ENCODE assay signal across 8 cellular contexts in genomic region chr17:40361925-40362695, GRCh38. TPM values are rescaled to one million over a fixed set of nuclear protein-coding genes. Genes with fewer than 3 reads are reported as not detected.
DNase-seq lines count a peak whose midpoint lies in the region; ATAC-seq, FAIRE-seq and TF ChIP-seq lines count a peak whose summit lies in the region.

No MANE protein-coding gene starts in this region.

- no peaks in the 10 kb centered on the region for H3K36me3 ChIP-seq in BLaER1
- H3K36me3 ChIP-seq in ascending aorta: no peaks in the 10 kb centered on the region
- H3K36me3 ChIP-seq in muscle layer of colon (ENCODE audit: insufficient read depth, low read length): no peaks in the 10 kb centered on the region

- intact Hi-C loops in ascending aorta (cut with DNase I): no loop called here

- no peak for TF ChIP-seq CTCF in ascending aorta (IDR thresholded peaks at IDR 0.05)
- no peak for TF ChIP-seq CTCF in GM10266 (IDR thresholded peaks at IDR 0.05; ENCODE audit: control insufficient read depth, insufficient read depth, low read depth, missing control alignments)

- H4K20me1 ChIP-seq in BLaER1: no peaks in the 10 kb centered on the region

- ATAC-seq in HG02885 (IDR thresholded peaks at IDR 0.05; ENCODE audit: poor library complexity, unreplicated experiment): peak; percentile 21

- H3K27me3 ChIP-seq in BLaER1 (peaks cover 25% of the 10 kb centered on the region), ascending aorta (no peaks in the 10 kb centered on the region), muscle layer of colon (ENCODE audit: control insufficient read depth in 1 of 2, insufficient read depth in 2 of 2, low read length in 2 of 2) (peaks cover 0 to 7% of the 10 kb centered on the region in 2 donors)

- H3K4me3 ChIP-seq in BLaER1 (peak overlapping the region; percentile 79), ascending aorta (peak overlapping the region; percentile 41 to 65), muscle layer of colon (ENCODE audit: low read depth in 1 of 2, low read length in 2 of 2) (peak overlapping the region; percentile 13 to 16)

- peak overlapping the region; percentile 100 for H3K4me2 ChIP-seq in BLaER1

- FAIRE-seq in GM19239 (lab: Jason Lieb, UNC): no peak

- no peaks in the 10 kb centered on the region for H3K9me3 ChIP-seq in BLaER1
- no peaks in the 10 kb centered on the region for H3K9me3 ChIP-seq in ascending aorta
- no peaks in the 10 kb centered on the region for H3K9me3 ChIP-seq in muscle layer of colon (ENCODE audit: low read length)

- H3K9ac ChIP-seq in BLaER1 (peak overlapping the region; percentile 79; the same call in 1 of the 2 replicates), muscle layer of colon (ENCODE audit: low read length) (no peak overlapping the region)

- H3K4me1 ChIP-seq in BLaER1: peaks cover 54% of the 10 kb centered on the region
- peaks cover 0 to 4% of the 10 kb centered on the region in 2 donors for H3K4me1 ChIP-seq in ascending aorta
- peaks cover 3% of the 10 kb centered on the region for H3K4me1 ChIP-seq in muscle layer of colon (ENCODE audit: insufficient read depth, low read length)

- DNase-seq in ascending aorta (ENCODE audit: low spot score in 2 of 2): no peak
- no peak for DNase-seq in anterior cingulate cortex (lab: John Stamatoyannopoulos, UW)
- no peak for DNase-seq in stimulated activated CD4-positive, alpha-beta T cell treated with anti-CD3 and anti-CD28 coated beads, Interleukin-1b, Interleukin-23, amount 100 ng/mL, for 48 hours
- DNase-seq in GM10266 (ENCODE audit: extremely low spot score): no peak
- no peak for DNase-seq in GM19239 (ENCODE audit: insufficient read length, low spot score)

- H3K27ac ChIP-seq in BLaER1 (no peak overlapping the region), ascending aorta (no peak overlapping the region), muscle layer of colon (ENCODE audit: low read depth, low read length) (no peak overlapping the region)

RNA-seq across cellular contexts. Expression of gene GJD3, which starts 2.4 kb away (rescaled TPM):
- total RNA-seq in ascending aorta: not detected

RNA-seq across cellular contexts. Expression of gene RARA, which starts 53.1 kb away (rescaled TPM):
- total RNA-seq in ascending aorta: 77.3 TPM

RNA-seq across cellular contexts. Expression of gene TOP2A, which starts 55.6 kb away (rescaled TPM):
- total RNA-seq in ascending aorta: 0.11 TPM

Comparison
In these comparisons a context has a peak if more than half of its experiments do, and no peak if none do; other contexts are left out.
1. H3K4me3 ChIP-seq: peak in every context shown above with its lines; median percentile 79 in BLaER1; 53 in ascending aorta; 14 in muscle layer of colon.